ENCODE assay signal across 9 cellular contexts in the genomic region with DNA sequence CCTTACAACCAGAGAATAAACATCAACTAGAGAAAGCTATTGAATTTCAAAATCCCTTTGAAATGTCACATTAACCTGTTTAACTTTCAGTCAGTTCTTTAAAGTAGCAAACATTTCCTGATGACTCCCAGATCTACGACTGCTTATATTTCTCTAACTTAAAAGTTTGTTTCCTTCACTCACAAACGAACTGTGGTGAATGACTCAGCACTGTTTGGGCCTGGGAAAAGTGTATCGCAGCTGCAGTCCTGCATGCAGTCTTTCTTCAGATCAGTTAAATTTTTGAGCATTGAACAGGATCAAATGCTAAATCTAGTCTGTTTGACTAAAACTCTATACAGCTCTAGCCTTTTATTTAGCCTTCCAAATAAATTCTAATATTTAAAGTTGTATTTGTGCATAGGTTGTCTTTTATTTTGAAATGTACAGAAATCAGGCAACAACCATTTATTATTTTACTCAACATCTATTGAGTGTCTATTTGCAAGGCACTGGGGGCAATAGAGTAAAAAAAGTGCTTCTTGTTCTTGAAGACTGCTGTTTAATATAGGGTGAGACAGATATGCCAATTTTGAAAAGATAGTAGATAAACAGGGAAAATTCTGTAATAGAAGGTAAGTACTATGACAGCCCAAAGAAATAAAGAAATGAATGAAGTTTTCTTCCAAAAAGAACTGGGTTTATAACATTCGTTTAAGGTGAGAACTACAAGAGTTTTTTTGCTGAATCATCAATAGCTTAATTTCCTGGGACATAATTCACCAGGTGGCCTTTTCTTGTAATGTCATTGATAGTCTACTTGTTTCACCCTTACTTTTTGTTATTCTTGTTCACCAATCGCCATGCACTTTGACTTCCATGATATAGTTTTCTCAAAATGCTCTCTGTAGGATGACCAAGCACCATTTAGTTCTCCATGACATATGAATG.
DNase-seq lines count a peak whose midpoint lies in the region; ATAC-seq and TF ChIP-seq lines count a peak whose summit lies in the region.
"Had no signal": no experiment of that assay in that cellular context is flagged by ENCODE, and none has a peak within 500 bp of the region (broad histone marks: within the 10 kb centered on the region; RNA-seq: fewer than 3 reads in every experiment).

No MANE protein-coding gene starts in this region.

- POLR2A ChIA-PET in HCT116 (lab: Charles Lee) = no interaction called here

- peak overlapping the region; percentile 41 for H3K9ac ChIP-seq in HCT116 (ENCODE audit: low read length)
- no peak overlapping the region for H3K9ac ChIP-seq in SK-N-MC (ENCODE audit: insufficient read length)

- DNase-seq in HCT116 (ENCODE audit: low read depth, low spot score) (peak; percentile 45), SK-N-MC (ENCODE audit: low read depth, low spot score) (no peak), fibroblast of pulmonary artery (ENCODE audit: low read depth) (peak; percentile 85), stomach (peak; percentile 27), NCI-H69 (lab: John Stamatoyannopoulos, UW) (no peak)
- DNase-seq in stimulated activated CD4-positive, alpha-beta T cell treated with anti-CD3 and anti-CD28 coated beads, Interleukin-4, amount 100 ng/mL, for 1 hour = no peak
- no peak for DNase-seq in stimulated activated naive CD4-positive, alpha-beta T cell treated with Interleukin-2 at 50 U/mL for 16 hours (lab: John Stamatoyannopoulos, UW)
- DNase-seq: activated CD4-positive, CD25-positive, alpha-beta regulatory T cell treated with anti-CD3 and anti-CD28 coated beads, Interleukin-2, amount 50 U/mL, for 72 hours; naive B cell had no signal

- peaks cover 0 to 3% of the 10 kb centered on the region in 2 experiments; a peak in 1 of 4 replicates for H3K9me3 ChIP-seq in HCT116 (ENCODE audit: control insufficient read depth in 1 of 2, insufficient read depth in 1 of 2, low read depth in 1 of 2, low read length in 2 of 2)
- H3K9me3 ChIP-seq in SK-N-MC (ENCODE audit: low read depth, low read length) = peaks cover 10% of the 10 kb centered on the region; the same call in 1 of the 2 replicates
- H3K9me3 ChIP-seq in stomach = peaks cover 6 to 19% (median 12%) of the 10 kb centered on the region in 4 donors

- H3K4me2 ChIP-seq in HCT116 (ENCODE audit: low read length) = peak overlapping the region; percentile 66

- TF ChIP-seq POLR2A in HCT116 (IDR thresholded peaks at IDR 0.05; ENCODE audit: borderline replicate concordance, extremely low read depth, insufficient read depth, insufficient read length) = no peak
- TF ChIP-seq POLR2A in stomach (IDR thresholded peaks at IDR 0.05) = no peak

- no peaks in the 10 kb centered on the region for H4K20me1 ChIP-seq in HCT116 (ENCODE audit: insufficient read depth)

- 35 to 46% (median 39%) methylated on average over 5 of the region's 5 CpGs for WGBS in stomach, 5 donors

- no peaks in the 10 kb centered on the region for H3K9me2 ChIP-seq in HCT116 (ENCODE audit: insufficient read depth)

- TF ChIP-seq CTCF in HCT116 (IDR thresholded peaks at IDR 0.05 in 2 of 3, conservative IDR thresholded peaks at IDR 0.05 in 1 of 3; ENCODE audit: borderline replicate concordance in 1 of 3, insufficient read depth in 1 of 3, low read depth in 2 of 3, low read length in 2 of 3) = no peak
- no peak for TF ChIP-seq CTCF in fibroblast of pulmonary artery (IDR thresholded peaks at IDR 0.05; ENCODE audit: low read length, missing control alignments)
- TF ChIP-seq CTCF in stomach (IDR thresholded peaks at IDR 0.05) = no peak

- TF ChIP-seq EP300 in stomach (IDR thresholded peaks at IDR 0.05) = no peak

- TF ChIP-seq RAD21 in HCT116 (IDR thresholded peaks at IDR 0.05; ENCODE audit: low read depth) = no peak

- no peaks in the 10 kb centered on the region for H3K27me3 ChIP-seq in HCT116 (ENCODE audit: insufficient read depth, low read length)
- H3K27me3 ChIP-seq in stomach = no peaks in the 10 kb centered on the region

- CTCF ChIA-PET in HCT116 (lab: Charles Lee) = no interaction called here

- BruUV-seq in HCT116 (replicated peaks; lab: Mats Ljungman, UMichigan) = no TSS peak

- RAD21 ChIA-PET in HCT116 (lab: Charles Lee; ENCODE audit: low non-redundant PET in 1 of 2, low total read pairs in 2 of 2, uncharacterized antibody in 2 of 2, unreplicated experiment in 2 of 2) = no interaction called here

- intact Hi-C loops in HCT116 (cut with micrococcal nuclease) = loop anchor here (2.0 kb wide), 1 partner anchor 645 kb away; no protein-coding TSS in a partner anchor
- intact Hi-C loops in stomach (cut with DNase I; ENCODE audit: low total_unique reads) = no loop called here

- H3K36me3 ChIP-seq in HCT116 (ENCODE audit: control insufficient read depth in 1 of 2, insufficient read depth in 2 of 2, low read length in 2 of 2) (no peaks in the 10 kb centered on the region), SK-N-MC (ENCODE audit: insufficient read depth, low read length) (no peaks in the 10 kb centered on the region), stomach (no peaks in the 10 kb centered on the region)

- ATAC-seq in HCT116 = peak; percentile 78

- H3K4me3 ChIP-seq in HCT116 (replicated peaks in 1 of 2; ENCODE audit: low read depth in 1 of 2, low read length in 2 of 2) (peak overlapping the region in 1 of 2 experiments; percentile 7; a peak in 1 of 4 replicates), SK-N-MC (no peak overlapping the region), fibroblast of pulmonary artery (replicated peaks; ENCODE audit: low read depth, low read length) (no peak overlapping the region), stomach (no peak overlapping the region)

- H3K4me1 ChIP-seq in HCT116 (ENCODE audit: control insufficient read depth in 1 of 2, insufficient read depth in 2 of 2, low read length in 2 of 2) (peaks cover 28 to 39% of the 10 kb centered on the region in 2 experiments), stomach (peaks cover 0 to 11% (median 4%) of the 10 kb centered on the region in 4 donors)

- no peaks in the 10 kb centered on the region for H3K79me2 ChIP-seq in HCT116 (ENCODE audit: insufficient read depth, low read length)

- peak overlapping the region; percentile 89 for H2AFZ ChIP-seq in HCT116 (ENCODE audit: low read depth, low read length, poor library complexity, severe bottlenecking)

- H3K27ac ChIP-seq in HCT116 (ENCODE audit: low read depth, low read length) (peak overlapping the region; percentile 45; the same call in 1 of the 2 replicates), SK-N-MC (peak overlapping the region; percentile 57), stomach (peak overlapping the region in 2 of 5 donors; percentile 13 to 52)

TF ChIP-seq in HCT116, 20 proteins besides CTCF, POLR2A, EP300 and RAD21:
- TF ChIP-seq, protein P1, sequence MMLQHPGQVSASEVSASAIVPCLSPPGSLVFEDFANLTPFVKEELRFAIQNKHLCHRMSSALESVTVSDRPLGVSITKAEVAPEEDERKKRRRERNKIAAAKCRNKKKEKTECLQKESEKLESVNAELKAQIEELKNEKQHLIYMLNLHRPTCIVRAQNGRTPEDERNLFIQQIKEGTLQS (IDR thresholded peaks at IDR 0.05) = no peak
- TF ChIP-seq SP1 (IDR thresholded peaks at IDR 0.05; ENCODE audit: low read depth) = peak; percentile 36; the same call in 1 of the 2 replicates
- 0 out of 2 replicates have a peak, but pooled peaks have one; percentile 11 for TF ChIP-seq CBX3 (IDR thresholded peaks at IDR 0.05; ENCODE audit: low read depth)
- peak; percentile 60 for TF ChIP-seq FOSL1 (IDR thresholded peaks at IDR 0.05; ENCODE audit: low read depth)
- TF ChIP-seq JUND (IDR thresholded peaks at IDR 0.05) = peak; percentile 46; the same call in 1 of the 2 replicates
- TF ChIP-seq, protein P2, sequence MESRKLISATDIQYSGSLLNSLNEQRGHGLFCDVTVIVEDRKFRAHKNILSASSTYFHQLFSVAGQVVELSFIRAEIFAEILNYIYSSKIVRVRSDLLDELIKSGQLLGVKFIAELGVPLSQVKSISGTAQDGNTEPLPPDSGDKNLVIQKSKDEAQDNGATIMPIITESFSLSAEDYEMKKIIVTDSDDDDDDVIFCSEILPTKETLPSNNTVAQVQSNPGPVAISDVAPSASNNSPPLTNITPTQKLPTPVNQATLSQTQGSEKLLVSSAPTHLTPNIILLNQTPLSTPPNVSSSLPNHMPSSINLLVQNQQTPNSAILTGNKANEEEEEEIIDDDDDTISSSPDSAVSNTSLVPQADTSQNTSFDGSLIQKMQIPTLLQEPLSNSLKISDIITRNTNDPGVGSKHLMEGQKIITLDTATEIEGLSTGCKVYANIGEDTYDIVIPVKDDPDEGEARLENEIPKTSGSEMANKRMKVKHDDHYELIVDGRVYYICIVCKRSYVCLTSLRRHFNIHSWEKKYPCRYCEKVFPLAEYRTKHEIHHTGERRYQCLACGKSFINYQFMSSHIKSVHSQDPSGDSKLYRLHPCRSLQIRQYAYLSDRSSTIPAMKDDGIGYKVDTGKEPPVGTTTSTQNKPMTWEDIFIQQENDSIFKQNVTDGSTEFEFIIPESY (IDR thresholded peaks at IDR 0.05; ENCODE audit: extremely low read depth, insufficient replicate concordance, low read length) = no peak
- TF ChIP-seq, protein P3, sequence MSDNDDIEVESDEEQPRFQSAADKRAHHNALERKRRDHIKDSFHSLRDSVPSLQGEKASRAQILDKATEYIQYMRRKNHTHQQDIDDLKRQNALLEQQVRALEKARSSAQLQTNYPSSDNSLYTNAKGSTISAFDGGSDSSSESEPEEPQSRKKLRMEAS (IDR thresholded peaks at IDR 0.05) = 0 out of 2 replicates have a peak, but pooled peaks have one; percentile 15

Comparison
In these comparisons a context has a peak if more than half of its experiments do, and no peak if none do; other contexts are left out.
1. DNase-seq: peak in HCT116 (single experiment), fibroblast of pulmonary artery (single experiment) and stomach (single experiment); none in SK-N-MC (single experiment), stimulated activated CD4-positive, alpha-beta T cell treated with anti-CD3 and anti-CD28 coated beads, Interleukin-4, amount 100 ng/mL, for 1 hour (single experiment), NCI-H69 (single experiment) and stimulated activated naive CD4-positive, alpha-beta T cell treated with Interleukin-2 at 50 U/mL for 16 hours (single experiment).